Comparison of ENCODE assay signal across 19 cellular contexts in the genomic region with DNA sequence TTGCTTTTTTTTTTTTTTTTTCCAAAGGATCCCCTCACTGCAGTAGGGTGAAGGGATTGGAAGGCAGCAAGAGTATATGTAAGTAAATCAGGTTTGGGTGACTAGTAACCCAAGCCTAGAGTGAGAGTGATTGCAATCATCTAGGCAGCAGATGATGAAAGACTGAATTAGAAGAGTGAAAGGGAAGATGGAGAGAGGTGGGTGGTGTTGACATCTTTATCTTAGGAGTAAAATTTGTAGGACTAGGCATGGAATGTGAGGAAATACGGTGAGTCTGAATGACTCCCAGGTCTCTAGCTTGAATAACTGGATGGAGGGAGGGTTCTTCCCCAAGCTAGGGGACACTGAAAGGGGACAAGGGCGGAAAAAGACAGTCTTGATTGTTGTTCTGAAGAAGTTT.
DNase-seq lines count a peak whose midpoint lies in the region; ATAC-seq, FAIRE-seq and TF ChIP-seq lines count a peak whose summit lies in the region.
"Had no signal": no experiment of that assay in that cellular context is flagged by ENCODE, and none has a peak within 500 bp of the region (broad histone marks: within the 10 kb centered on the region; RNA-seq: fewer than 3 reads in every experiment).

No MANE protein-coding gene starts in this region.

- no peak overlapping the region for H3K4me3 ChIP-seq in astrocyte (ENCODE audit: insufficient read depth, low read depth, low read length)
- no peak overlapping the region for H3K4me3 ChIP-seq in CD8-positive, alpha-beta memory T cell (ENCODE audit: low read length)

- TF ChIP-seq CTCF in astrocyte (IDR thresholded peaks at IDR 0.05; ENCODE audit: insufficient read depth, low read depth, low read length) = no peak

- H3K27me3 ChIP-seq in astrocyte (ENCODE audit: insufficient read depth, low read length) = no peaks in the 10 kb centered on the region
- no peaks in the 10 kb centered on the region for H3K27me3 ChIP-seq in CD8-positive, alpha-beta memory T cell (ENCODE audit: insufficient read depth, low read length, poor library complexity, severe bottlenecking)

- peak overlapping the region; percentile 51 for H3K27ac Mint-ChIP-seq in astrocyte (ENCODE audit: unreplicated experiment)
- H3K27ac Mint-ChIP-seq in stimulated activated naive B cell treated with anti-CD40 and anti-IgM and Interleukin-4, amounts not matched to agents 10 μg/mL and 1 μg/mL and 100 μg/mL, for 72 hours = no peak overlapping the region
- H3K27ac Mint-ChIP-seq in CD8-positive, alpha-beta memory T cell = peak overlapping the region in 2 of 8 donors; percentile 7 to 31
- H3K27ac Mint-ChIP-seq: CD4-positive, alpha-beta T cell; H9 had no signal

- H3K4me1 ChIP-seq in astrocyte (ENCODE audit: insufficient read depth, low read length) = no peaks in the 10 kb centered on the region
- no peaks in the 10 kb centered on the region for H3K4me1 ChIP-seq in CD8-positive, alpha-beta memory T cell (ENCODE audit: insufficient read depth, low read length)

- no peaks in the 10 kb centered on the region for H3K27me3 Mint-ChIP-seq in astrocyte (ENCODE audit: low read depth, unreplicated experiment)
- H3K27me3 Mint-ChIP-seq in stimulated activated naive B cell treated with anti-CD40 and anti-IgM and Interleukin-4, amounts not matched to agents 10 μg/mL and 1 μg/mL and 100 μg/mL, for 72 hours = peaks cover 13 to 17% of the 10 kb centered on the region in 2 donors
- H3K27me3 Mint-ChIP-seq in CD8-positive, alpha-beta memory T cell = no peaks in the 10 kb centered on the region
- H3K27me3 Mint-ChIP-seq: CD4-positive, alpha-beta T cell had no signal

- POLR2A ChIA-PET in CD8-positive, alpha-beta memory T cell (lab: Charles Lee) = no interaction called here

- peaks cover 16% of the 10 kb centered on the region for H3K4me1 Mint-ChIP-seq in astrocyte (ENCODE audit: low read depth, unreplicated experiment)
- H3K4me1 Mint-ChIP-seq in stimulated activated naive B cell treated with anti-CD40 and anti-IgM and Interleukin-4, amounts not matched to agents 10 μg/mL and 1 μg/mL and 100 μg/mL, for 72 hours = peaks cover 34 to 43% of the 10 kb centered on the region in 2 donors
- H3K4me1 Mint-ChIP-seq in CD8-positive, alpha-beta memory T cell = peaks cover 0 to 13% (median 0%) of the 10 kb centered on the region in 3 donors
- H3K4me1 Mint-ChIP-seq: H9 had no signal

- H3K4me2 ChIP-seq in astrocyte (ENCODE audit: low read length) = no peak overlapping the region

- H3K4me3 Mint-ChIP-seq in astrocyte (ENCODE audit: unreplicated experiment) = no peak overlapping the region
- H3K4me3 Mint-ChIP-seq in stimulated activated naive B cell treated with anti-CD40 and anti-IgM and Interleukin-4, amounts not matched to agents 10 μg/mL and 1 μg/mL and 100 μg/mL, for 72 hours = peak overlapping the region; percentile 1 to 34
- no peak overlapping the region for H3K4me3 Mint-ChIP-seq in CD8-positive, alpha-beta memory T cell
- H3K4me3 Mint-ChIP-seq: CD4-positive, alpha-beta T cell; H9; IgD-negative memory B cell had no signal

- no peak for ATAC-seq in stimulated activated naive B cell treated with anti-CD40 and anti-IgM and Interleukin-4, amounts not matched to agents 10 μg/mL and 1 μg/mL and 100 μg/mL, for 72 hours (replicated peaks)
- no peak for ATAC-seq in GM18870 (IDR thresholded peaks at IDR 0.05; ENCODE audit: unreplicated experiment)
- ATAC-seq: HepG2 had no signal

- no peaks in the 10 kb centered on the region for H3K79me2 ChIP-seq in astrocyte (ENCODE audit: insufficient read depth, low read length)

- no peak overlapping the region for H3K9ac ChIP-seq in astrocyte (ENCODE audit: low read length)

- H2AFZ ChIP-seq in astrocyte (ENCODE audit: low read depth, low read length) = no peak overlapping the region

- CTCF ChIA-PET in CD8-positive, alpha-beta memory T cell (lab: Charles Lee) = interaction anchor here (1.0 kb wide), 1 partner anchor 1494 kb away, joined by 4 read pairs; no protein-coding TSS in a partner anchor

- H3K36me3 Mint-ChIP-seq in astrocyte (ENCODE audit: low read depth, unreplicated experiment) = no peaks in the 10 kb centered on the region
- H3K36me3 Mint-ChIP-seq in stimulated activated naive B cell treated with anti-CD40 and anti-IgM and Interleukin-4, amounts not matched to agents 10 μg/mL and 1 μg/mL and 100 μg/mL, for 72 hours = peaks cover 3 to 10% of the 10 kb centered on the region in 2 donors
- H3K36me3 Mint-ChIP-seq in CD8-positive, alpha-beta memory T cell = peaks cover 5 to 20% (median 12%) of the 10 kb centered on the region in 3 donors
- H3K36me3 Mint-ChIP-seq: IgD-negative memory B cell had no signal

- no peaks in the 10 kb centered on the region for H3K9me3 ChIP-seq in astrocyte (ENCODE audit: insufficient read depth, low read depth, low read length)
- no peaks in the 10 kb centered on the region for H3K9me3 ChIP-seq in CD8-positive, alpha-beta memory T cell (ENCODE audit: low read length)

- FAIRE-seq in astrocyte (lab: Jason Lieb, UNC) = no peak
- FAIRE-seq: A204.1, H1, HepG2 had no signal

- no peak overlapping the region for H3K27ac ChIP-seq in astrocyte (ENCODE audit: low read depth, low read length)
- no peak overlapping the region for H3K27ac ChIP-seq in CD8-positive, alpha-beta memory T cell (ENCODE audit: low read depth, low read length)
- H3K27ac ChIP-seq: C4-2B had no signal

- no peaks in the 10 kb centered on the region for H3K9me3 Mint-ChIP-seq in astrocyte (ENCODE audit: unreplicated experiment)
- peaks cover 9% of the 10 kb centered on the region in 2 donors for H3K9me3 Mint-ChIP-seq in stimulated activated naive B cell treated with anti-CD40 and anti-IgM and Interleukin-4, amounts not matched to agents 10 μg/mL and 1 μg/mL and 100 μg/mL, for 72 hours
- no peaks in the 10 kb centered on the region for H3K9me3 Mint-ChIP-seq in CD8-positive, alpha-beta memory T cell
- H3K9me3 Mint-ChIP-seq: CD4-positive, alpha-beta T cell; H9 had no signal

- H3K36me3 ChIP-seq in astrocyte (ENCODE audit: insufficient read depth, low read length) = no peaks in the 10 kb centered on the region
- H3K36me3 ChIP-seq in CD8-positive, alpha-beta memory T cell (ENCODE audit: insufficient read depth, low read length) = no peaks in the 10 kb centered on the region

- DNase-seq in GM03348 (ENCODE audit: low spot score) = peak; percentile 25
- DNase-seq in NCI-H226 = peak; percentile 34
- no peak for DNase-seq in astrocyte (ENCODE audit: low read depth)
- DNase-seq in stimulated activated naive B cell treated with anti-CD40 and anti-IgM and Interleukin-4, amounts not matched to agents 10 μg/mL and 1 μg/mL and 100 μg/mL, for 72 hours = no peak
- DNase-seq in CD8-positive, alpha-beta memory T cell = no peak
- no peak for DNase-seq in NCI-H526 (lab: John Stamatoyannopoulos, UW)
- DNase-seq: ACHN; AML-193; CD4-positive, alpha-beta T cell; DMS153; DMS79; GDM1; H9 had no signal

- no peaks in the 10 kb centered on the region for H4K20me1 ChIP-seq in astrocyte (ENCODE audit: insufficient read depth, low read length)

Comparison
In these comparisons a context has a peak if more than half of its experiments do, and no peak if none do; other contexts are left out.
1. DNase-seq: peak in GM03348 (single experiment) and NCI-H226 (single experiment); none in astrocyte (single experiment), stimulated activated naive B cell treated with anti-CD40 and anti-IgM and Interleukin-4, amounts not matched to agents 10 μg/mL and 1 μg/mL and 100 μg/mL, for 72 hours (single experiment), CD8-positive, alpha-beta memory T cell (0 of 5) and NCI-H526 (0 of 2).
2. H3K4me3 Mint-ChIP-seq: peak in stimulated activated naive B cell treated with anti-CD40 and anti-IgM and Interleukin-4, amounts not matched to agents 10 μg/mL and 1 μg/mL and 100 μg/mL, for 72 hours (2 of 2); none in astrocyte (single experiment) and CD8-positive, alpha-beta memory T cell (0 of 7).